Comparison of ENCODE assay signal across 30 cellular contexts in genomic region chr22:43475549-43476076, GRCh38.
"Had no signal": no experiment of that assay in that cellular context is flagged by ENCODE, and none has a peak within 500 bp of the region (broad histone marks: within the 10 kb centered on the region; RNA-seq: fewer than 3 reads in every experiment).

No MANE protein-coding gene starts in this region.

- DNase-seq: activated CD4-positive, alpha-beta memory T cell treated with anti-CD3 and anti-CD28 coated beads for 36 hours; activated CD4-positive, alpha-beta T cell treated with anti-CD3 and anti-CD28 coated beads for 36 hours; activated CD4-positive, alpha-beta T cell treated with anti-CD3 and anti-CD28 coated beads, Interleukin-2, amount 10 ng/mL, durations not matched to agents 24 days and 14 days; activated CD4-positive, CD25-positive, alpha-beta regulatory T cell; activated CD4-positive, CD25-positive, alpha-beta regulatory T cell treated with anti-CD3 and anti-CD28 coated beads, Interleukin-2, amount 50 U/mL, for 72 hours; activated CD8-positive, alpha-beta memory T cell treated with anti-CD3 and anti-CD28 coated beads, Interleukin-2, amount 10 ng/mL, durations not matched to agents 7 days and 5 days; activated CD8-positive, alpha-beta memory T cell treated with anti-CD3 and anti-CD28 coated beads, Interleukin-2, amount 50 U/mL, for 4 hours; activated CD8-positive, alpha-beta T cell treated with anti-CD3 and anti-CD28 coated beads, Interleukin-2, amount 10 ng/mL, durations not matched to agents 7 days and 5 days; activated gamma-delta T cell; activated naive CD4-positive, alpha-beta T cell; activated naive CD4-positive, alpha-beta T cell treated with anti-CD3 and anti-CD28 coated beads, Interleukin-2, amount 10 ng/mL, durations not matched to agents 7 days and 5 days; activated naive CD8-positive, alpha-beta T cell treated with anti-CD3 and anti-CD28 coated beads, Interleukin-2, amount 10 ng/mL, durations not matched to agents 7 days and 5 days; activated T-cell treated with anti-CD3 and anti-CD28 coated beads, Interleukin-2, amount 50 U/mL, for 1 hour; activated T-cell treated with anti-CD3 and anti-CD28 coated beads, Interleukin-2, amount 50 U/mL, for 48 hours; anterior cingulate cortex; brain microvascular endothelial cell; caudate nucleus; cortex of kidney; dermis blood vessel endothelial cell; effector CD4-positive, alpha-beta T cell; effector memory CD8-positive, alpha-beta T cell; erythroblast; foreskin keratinocyte; gastrocnemius medialis; glutamatergic neuron; heart left ventricle; T-helper 2 cell had no signal

- H3K9me3 ChIP-seq: esophagus muscularis mucosa, gastrocnemius medialis, heart left ventricle had no signal

- ATAC-seq: activated CD4-positive, alpha-beta T cell treated with anti-CD3 and anti-CD28 coated beads for 36 hours; activated CD8-positive, alpha-beta memory T cell treated with anti-CD3 and anti-CD28 coated beads, Interleukin-2, amount 10 ng/mL, durations not matched to agents 7 days and 5 days; activated CD8-positive, alpha-beta T cell treated with anti-CD3 and anti-CD28 coated beads, Interleukin-2, amount 10 ng/mL, durations not matched to agents 7 days and 5 days; effector memory CD8-positive, alpha-beta T cell; foreskin keratinocyte; gastrocnemius medialis; heart left ventricle had no signal

- H3K27ac ChIP-seq: brain microvascular endothelial cell, esophagus muscularis mucosa, foreskin keratinocyte, gastrocnemius medialis, heart left ventricle had no signal

- H3K4me1 ChIP-seq: esophagus muscularis mucosa, foreskin keratinocyte, gastrocnemius medialis, heart left ventricle had no signal

- H3K36me3 ChIP-seq: brain microvascular endothelial cell, esophagus muscularis mucosa, gastrocnemius medialis, heart left ventricle had no signal

- FAIRE-seq: astrocyte, colon had no signal

- H3K4me3 ChIP-seq: esophagus muscularis mucosa, gastrocnemius medialis, heart left ventricle had no signal

- H3K27me3 ChIP-seq: brain microvascular endothelial cell, foreskin keratinocyte had no signal
